8 cellular contexts compared by ENCODE assay signal in genomic region chr1:199243423-199244061, GRCh38.
A peak's percentile ranks its signal among the peaks of the same experiment; 100 is the strongest.
DNase-seq lines count a peak whose midpoint lies in the region; ATAC-seq, FAIRE-seq and TF ChIP-seq lines count a peak whose summit lies in the region.
"Had no signal": no experiment of that assay in that cellular context is flagged by ENCODE, and none has a peak within 500 bp of the region (broad histone marks: within the 10 kb centered on the region; RNA-seq: fewer than 3 reads in every experiment).

No MANE protein-coding gene starts in this region.

- peak; percentile 62 for FAIRE-seq in GM12878 (lab: Jason Lieb, UNC)
- no peak for FAIRE-seq in kidney (lab: Jason Lieb, UNC)

- BruUV-seq in GM12878 (replicated peaks; lab: Mats Ljungman, UMichigan) = no TSS peak

- TF ChIP-seq POLR2A in GM12878 (IDR thresholded peaks at IDR 0.05; ENCODE audit: low read depth, low read length) = no peak

- no peaks in the 10 kb centered on the region for H4K20me1 ChIP-seq in GM23248 (ENCODE audit: insufficient read depth)
- H4K20me1 ChIP-seq in GM12878 (ENCODE audit: control insufficient read depth, insufficient read depth) = no peaks in the 10 kb centered on the region

- CTCF ChIA-PET in GM12878 (lab: Yijun Ruan, JAX) = interaction anchor here (0.6 to 4.0 kb wide), 70 partner anchors 8 to 510 kb away, joined by 3 to 46 read pairs (median 5); no protein-coding TSS in a partner anchor

- peak; percentile 93 for TF ChIP-seq CTCF in GM12875 (IDR thresholded peaks at IDR 0.05; ENCODE audit: borderline replicate concordance, insufficient read depth, low read depth, low read length)
- TF ChIP-seq CTCF in GM12878 (IDR thresholded peaks at IDR 0.05 in 2 of 3, conservative IDR thresholded peaks at IDR 0.05 in 1 of 3; ENCODE audit: control insufficient read depth in 2 of 3, extremely low read depth in 1 of 3, insufficient read depth in 1 of 3, low read depth in 3 of 3, low read length in 3 of 3) = peak; percentile 91 to 94 (median 93)
- TF ChIP-seq CTCF in kidney (IDR thresholded peaks at IDR 0.05; ENCODE audit: borderline replicate concordance, extremely low read depth, insufficient read depth) = peak; percentile 43

- no peaks in the 10 kb centered on the region for H3K9me2 ChIP-seq in GM23248 (ENCODE audit: insufficient read depth)

- TF ChIP-seq EP300 in GM12878 (IDR thresholded peaks at IDR 0.05; ENCODE audit: borderline replicate concordance in 1 of 2, control insufficient read depth in 1 of 2, low read depth in 2 of 2, low read length in 2 of 2) = no peak

- H3K4me3 ChIP-seq in GM12875 (ENCODE audit: low read depth, low read length) (no peak overlapping the region), GM23248 (no peak overlapping the region), GM12878 (no peak overlapping the region), kidney (ENCODE audit: low read length in 2 of 2) (no peak overlapping the region)

- 63 to 67% methylated on average over 11 of the region's 11 CpGs for WGBS in GM23248 (ENCODE audit: low coverage in 1 of 2, low lambda C conversion rate in 2 of 2, missing lambda C conversion rate in 2 of 2), 2 experiments
- WGBS in GM12878 (ENCODE audit: insufficient coverage, insufficient replicate concordance, low lambda C conversion rate, missing lambda C conversion rate) = 15% methylated on average over 11 of the region's 11 CpGs

- no peaks in the 10 kb centered on the region for H3K27me3 ChIP-seq in GM23248 (replicated peaks; ENCODE audit: insufficient read depth)
- H3K27me3 ChIP-seq in GM12878 (replicated peaks in 1 of 2; ENCODE audit: control insufficient read depth in 2 of 2, insufficient read depth in 2 of 2, low read length in 1 of 2) = no peaks in the 10 kb centered on the region

- no peak overlapping the region for H3K4me2 ChIP-seq in GM23248 (ENCODE audit: unreplicated experiment)
- H3K4me2 ChIP-seq in GM12878 (ENCODE audit: control insufficient read depth, insufficient read depth) = peak overlapping the region; percentile 59

- peak; percentile 63 for DNase-seq in GM23248
- DNase-seq in KBM-7 = peak; percentile 91
- peak; percentile 23 for DNase-seq in T-helper 22 cell (ENCODE audit: low read depth)
- peak; percentile 67 for DNase-seq in GM12878 (ENCODE audit: low read depth, low spot score)
- peak; percentile 61 for DNase-seq in kidney
- peak; percentile 16 for DNase-seq in stimulated activated CD8-positive, alpha-beta memory T cell treated with anti-CD3 and anti-CD28 coated beads, Interleukin-15, amount 100 ng/mL, for 1 hour (ENCODE audit: low read depth)

- intact Hi-C loops in GM12878 (cut with micrococcal nuclease; ENCODE audit: unreplicated experiment) (loop anchor here (1.0 to 10.0 kb wide), 10 partner anchors 70 to 472 kb away; no protein-coding TSS in a partner anchor), kidney (cut with DNase I) (no loop called here)

- POLR2A ChIA-PET in GM12878 (lab: Charles Lee) = interaction anchor here (1.1 to 2.2 kb wide), 2 partner anchors 70 to 306 kb away, joined by 3 to 6 read pairs; no protein-coding TSS in a partner anchor

- H2AFZ ChIP-seq in GM23248 (no peak overlapping the region), GM12878 (ENCODE audit: control insufficient read depth, low read depth, low read length) (peak overlapping the region; percentile 87)
- H2AFZ ChIP-seq: parathyroid adenoma had no signal

- ATAC-seq in GM12878 = peak; percentile 100

- SMC1A ChIA-PET in GM12878 (lab: Charles Lee; ENCODE audit: uncharacterized antibody, unreplicated experiment) = interaction anchor here (0.6 to 4.3 kb wide), 61 partner anchors 9 to 622 kb away, joined by 3 to 35 read pairs (median 6); no protein-coding TSS in a partner anchor

- H3K9me3 ChIP-seq in GM23248 (ENCODE audit: low read depth) (no peaks in the 10 kb centered on the region), GM12878 (replicated peaks; ENCODE audit: control insufficient read depth, insufficient read depth, low read length) (no peaks in the 10 kb centered on the region; the same call in 2 of the 3 replicates), kidney (ENCODE audit: control insufficient read depth in 1 of 2, low read length in 2 of 2) (no peaks in the 10 kb centered on the region)

- H3K9ac ChIP-seq in GM23248 (no peak overlapping the region), GM12878 (ENCODE audit: control insufficient read depth, insufficient read depth, low read length) (no peak overlapping the region), kidney (ENCODE audit: low read length in 2 of 2) (no peak overlapping the region)
- H3K9ac ChIP-seq: parathyroid adenoma had no signal

- RAD21 ChIA-PET in GM12878 (lab: Charles Lee; ENCODE audit: unreplicated experiment) = interaction anchor here (0.6 to 4.7 kb wide), 57 partner anchors 8 to 559 kb away, joined by 3 to 52 read pairs (median 4); no protein-coding TSS in a partner anchor

- no peaks in the 10 kb centered on the region for H3K36me3 ChIP-seq in GM23248 (ENCODE audit: low read depth)
- H3K36me3 ChIP-seq in GM12878 (ENCODE audit: control insufficient read depth in 2 of 2, insufficient read depth in 2 of 2, low read length in 1 of 2) = no peaks in the 10 kb centered on the region
- H3K36me3 ChIP-seq in kidney (ENCODE audit: control insufficient read depth in 1 of 2, insufficient read depth in 2 of 2, low read length in 2 of 2) = no peaks in the 10 kb centered on the region

- no peaks in the 10 kb centered on the region for H3K79me2 ChIP-seq in GM23248 (ENCODE audit: insufficient read depth)
- H3K79me2 ChIP-seq in GM12878 (ENCODE audit: control insufficient read depth, insufficient read depth, low read length) = no peaks in the 10 kb centered on the region
- H3K79me2 ChIP-seq: parathyroid adenoma had no signal

- H3F3A ChIP-seq in GM23248 (ENCODE audit: insufficient read depth) = no peaks in the 10 kb centered on the region

- in situ Hi-C loops in GM23248 (cut with MboI) = no loop called here
- in situ Hi-C loops in KBM-7 (cut with MboI; ENCODE audit: low pct_unique_long_range_greater_than_20kb, low sequenced_read_pairs) = no loop called here
- in situ Hi-C loops in GM12878 (cut with MboI) = loop anchor here (10.0 kb wide), 1 partner anchor 469 kb away; no protein-coding TSS in a partner anchor

- peak; percentile 96 for TF ChIP-seq RAD21 in GM12878 (IDR thresholded peaks at IDR 0.05; ENCODE audit: insufficient read depth, low read depth, low read length)

- no peaks in the 10 kb centered on the region for H3K4me1 ChIP-seq in GM23248 (ENCODE audit: insufficient read depth)
- peaks cover 11% of the 10 kb centered on the region for H3K4me1 ChIP-seq in GM12878 (ENCODE audit: control insufficient read depth, insufficient read depth, low read length)
- H3K4me1 ChIP-seq in kidney (ENCODE audit: control insufficient read depth in 1 of 2, insufficient read depth in 1 of 2, low read depth in 1 of 2, low read length in 2 of 2) = no peaks in the 10 kb centered on the region
- H3K4me1 ChIP-seq: parathyroid adenoma had no signal

- no peak overlapping the region for H3K27ac ChIP-seq in GM23248
- no peak overlapping the region for H3K27ac ChIP-seq in GM12878 (ENCODE audit: control insufficient read depth, insufficient read depth)
- no peak overlapping the region for H3K27ac ChIP-seq in kidney (ENCODE audit: low read depth in 2 of 2, low read length in 2 of 2)
- H3K27ac ChIP-seq: parathyroid adenoma had no signal

TF ChIP-seq in GM12878, 131 proteins besides CTCF, POLR2A, EP300 and RAD21 (continues in another document):
- TF ChIP-seq HDGF (IDR thresholded peaks at IDR 0.05) = no peak
- TF ChIP-seq SMAD1 (IDR thresholded peaks at IDR 0.05; ENCODE audit: low read depth, partially characterized antibody) = no peak
- TF ChIP-seq GATAD2B (conservative IDR thresholded peaks at IDR 0.05; ENCODE audit: low read depth) = no peak
- TF ChIP-seq PAX5 (IDR thresholded peaks at IDR 0.05; ENCODE audit: borderline replicate concordance, low read depth, low read length) = 0 out of 2 replicates have a peak, but pooled peaks have one; percentile 13
- TF ChIP-seq MTA3 (IDR thresholded peaks at IDR 0.05; ENCODE audit: borderline replicate concordance, low read length) = no peak
- no peak for TF ChIP-seq IRF3 (IDR thresholded peaks at IDR 0.05)
- no peak for TF ChIP-seq FOS (IDR thresholded peaks at IDR 0.05; ENCODE audit: borderline replicate concordance, extremely low read depth, insufficient read length)
- no peak for TF ChIP-seq CHD4 (IDR thresholded peaks at IDR 0.05)
- TF ChIP-seq JUNB (IDR thresholded peaks at IDR 0.05) = no peak
- TF ChIP-seq NFXL1 (IDR thresholded peaks at IDR 0.05; ENCODE audit: borderline replicate concordance) = no peak
- no peak for TF ChIP-seq SP1 (IDR thresholded peaks at IDR 0.05; ENCODE audit: low read depth, low read length)
- TF ChIP-seq MXI1 (IDR thresholded peaks at IDR 0.05; ENCODE audit: low read depth, low read length) = no peak
- no peak for TF ChIP-seq E2F8 (IDR thresholded peaks at IDR 0.05; ENCODE audit: low read depth, partially characterized antibody)
- no peak for TF ChIP-seq ZNF207 (IDR thresholded peaks at IDR 0.05; ENCODE audit: borderline replicate concordance)

Comparison
In these comparisons a context has a peak if more than half of its experiments do, and no peak if none do; other contexts are left out.
1. CTCF ChIP-seq: peak in every context shown above with its lines; median percentile 93 in GM12875; 93 in GM12878; 43 in kidney.
2. DNase-seq: peak in every context shown above with its lines; median percentile 91 in KBM-7; 67 in GM12878; 63 in GM23248; 61 in kidney; 23 in T-helper 22 cell; 16 in stimulated activated CD8-positive, alpha-beta memory T cell treated with anti-CD3 and anti-CD28 coated beads, Interleukin-15, amount 100 ng/mL, for 1 hour.